16 cellular contexts compared by ENCODE assay signal in genomic region chr3:171775943-171776342, GRCh38. TPM values are rescaled to one million over a fixed set of nuclear protein-coding genes. Genes with fewer than 3 reads are reported as not detected.
A peak's percentile ranks its signal among the peaks of the same experiment; 100 is the strongest.
DNase-seq lines count a peak whose midpoint lies in the region; ATAC-seq and TF ChIP-seq lines count a peak whose summit lies in the region.
"Had no signal": no experiment of that assay in that cellular context is flagged by ENCODE, and none has a peak within 500 bp of the region (broad histone marks: within the 10 kb centered on the region; RNA-seq: fewer than 3 reads in every experiment).

No MANE protein-coding gene starts in this region.

- H3K27ac ChIP-seq in HL-60 (replicated peaks) (peak overlapping the region; percentile 72), left lung (peak overlapping the region in 1 of 2 donors; percentile 81)
- H3K27ac ChIP-seq: RWPE1 had no signal

- H3K4me3 ChIP-seq in HL-60 (replicated peaks; ENCODE audit: insufficient read depth, low read length) (no peak overlapping the region), left lung (no peak overlapping the region)

- no peak for DNase-seq in HL-60 (ENCODE audit: low read depth in 1 of 2, low spot score in 1 of 2)
- DNase-seq in SK-MEL-5 (ENCODE audit: low read depth, low spot score) = peak; percentile 65
- DNase-seq in globus pallidus (ENCODE audit: low spot score) = peak; percentile 71
- DNase-seq in superior temporal gyrus (ENCODE audit: extremely low spot score) = peak; percentile 69
- no peak for DNase-seq in left lung
- no peak for DNase-seq in AG08396 (ENCODE audit: low spot score)
- DNase-seq: CD8-positive, alpha-beta memory T cell; DND-41; HCEC 1CT; Karpas-422; MM.1S; NCI-H1694 treated with DMSO at 0.1 percent for 48 hours; NCI-H2107; NCI-H345 had no signal

- H3K27me3 ChIP-seq in HL-60 (ENCODE audit: insufficient read depth, poor library complexity, severe bottlenecking) = no peaks in the 10 kb centered on the region
- H3K27me3 ChIP-seq in left lung = no peaks in the 10 kb centered on the region

- H3K9me3 ChIP-seq in left lung = no peaks in the 10 kb centered on the region

- no peak for ATAC-seq in left lung
- ATAC-seq in HG03097 (IDR thresholded peaks at IDR 0.05; ENCODE audit: low FRiP score, unreplicated experiment) = no peak

- TF ChIP-seq CTCF in HL-60 (IDR thresholded peaks at IDR 0.05; ENCODE audit: insufficient read depth, low read length) = no peak
- TF ChIP-seq CTCF in left lung (IDR thresholded peaks at IDR 0.05) = no peak

- in situ Hi-C loops in SK-MEL-5 (cut with HindIII; ENCODE audit: low pct_unique_long_range_greater_than_20kb, low sequenced_read_pairs) = no loop called here

- H3K4me1 ChIP-seq in left lung = peaks cover 0 to 44% of the 10 kb centered on the region in 2 donors

- no peaks in the 10 kb centered on the region for H3K36me3 ChIP-seq in left lung

- intact Hi-C loops in left lung (cut with DNase I) = loop anchor here in 1 of 2 donors (10.0 kb wide), 1 partner anchor 131 kb away; no protein-coding TSS in a partner anchor

RNA-seq across cellular contexts. Expression of gene PLD1, which starts 34.3 kb away (rescaled TPM):
- total RNA-seq in SK-MEL-5 (2014; rRNA removed; shearing (Covaris generic)) = 87.7 and 92.2 TPM in 2 replicates
- 45.2 and 60.4 TPM in 2 replicates for polyA plus RNA-seq in SK-MEL-5 (2015; cell fraction: cytosol; rRNA removed)
- polyA plus RNA-seq in SK-MEL-5 (2015; cell fraction: nucleus; rRNA removed) = 85.3 and 118 TPM in 2 replicates
- 10 to 100 TPM; 18.5 to 18.7 TPM for total RNA-seq in left lung

Comparison
In these comparisons a context has a peak if more than half of its experiments do, and no peak if none do; other contexts are left out.
1. DNase-seq: peak in SK-MEL-5 (single experiment), globus pallidus (single experiment) and superior temporal gyrus (single experiment); none in HL-60 (0 of 2), left lung (0 of 2) and AG08396 (single experiment).